In genomic region chr18:73674466-73674865, GRCh38 we compare ENCODE assay signal across 27 cellular contexts.
"Had no signal": no experiment of that assay in that cellular context is flagged by ENCODE, and none has a peak within 500 bp of the region (broad histone marks: within the 10 kb centered on the region; RNA-seq: fewer than 3 reads in every experiment).

No MANE protein-coding gene starts in this region.

- H3K27me3 Mint-ChIP-seq: activated CD4-positive, alpha-beta memory T cell treated with anti-CD3 and anti-CD28 coated beads for 36 hours; activated naive CD8-positive, alpha-beta T cell treated with anti-CD3 and anti-CD28 coated beads for 36 hours; activated T-helper 17 cell treated with anti-CD3 and anti-CD28 coated beads, Interleukin-2, amount 50 U/mL, for 72 hours had no signal

- H3K4me3 ChIP-seq: breast epithelium, SK-N-MC had no signal

- H3K27ac Mint-ChIP-seq: activated CD4-positive, alpha-beta memory T cell treated with anti-CD3 and anti-CD28 coated beads for 36 hours; activated CD4-positive, alpha-beta T cell treated with anti-CD3 and anti-CD28 coated beads, Interleukin-2, amount 10 ng/mL, durations not matched to agents 7 days and 5 days; activated naive CD4-positive, alpha-beta T cell treated with anti-CD3 and anti-CD28 coated beads for 36 hours; activated naive CD8-positive, alpha-beta T cell treated with anti-CD3 and anti-CD28 coated beads for 36 hours; activated T-helper 17 cell treated with anti-CD3 and anti-CD28 coated beads, Interleukin-2, amount 50 U/mL, for 72 hours; IgD-negative memory B cell had no signal

- DNase-seq: activated CD4-positive, alpha-beta memory T cell treated with anti-CD3 and anti-CD28 coated beads for 36 hours; activated CD4-positive, alpha-beta T cell treated with anti-CD3 and anti-CD28 coated beads, Interleukin-2, amount 10 ng/mL, durations not matched to agents 7 days and 5 days; activated CD4-positive, CD25-positive, alpha-beta regulatory T cell; activated gamma-delta T cell; activated naive CD4-positive, alpha-beta T cell treated with anti-CD3 and anti-CD28 coated beads for 36 hours; activated naive CD8-positive, alpha-beta T cell treated with anti-CD3 and anti-CD28 coated beads for 36 hours; activated T-cell treated with anti-CD3 and anti-CD28 coated beads for 4 hours; activated T-cell treated with anti-CD3 and anti-CD28 coated beads, Interleukin-2, amount 50 U/mL, for 48 hours; KG1; NCI-H1092; NCI-H1417; NCI-H2029; NCI-H2107; NCI-H2171 treated with DMSO at 0.1 percent for 48 hours; NCI-H345; NCI-H510A; NCI-H526 treated with DMSO at 0.1 percent for 48 hours; NCI-H82; RPMI8226; T-helper 1 cell had no signal

- H3K27me3 ChIP-seq: breast epithelium had no signal

- H3K4me1 ChIP-seq: breast epithelium had no signal

- H3K27ac ChIP-seq: breast epithelium, SK-N-MC, VCaP had no signal

- H3K36me3 ChIP-seq: breast epithelium had no signal

- H3K9me3 Mint-ChIP-seq: activated CD4-positive, alpha-beta T cell treated with anti-CD3 and anti-CD28 coated beads, Interleukin-2, amount 10 ng/mL, durations not matched to agents 7 days and 5 days; activated naive CD4-positive, alpha-beta T cell treated with anti-CD3 and anti-CD28 coated beads for 36 hours; activated naive CD8-positive, alpha-beta T cell treated with anti-CD3 and anti-CD28 coated beads for 36 hours had no signal

- H3K36me3 Mint-ChIP-seq: activated CD4-positive, alpha-beta memory T cell treated with anti-CD3 and anti-CD28 coated beads for 36 hours; activated naive CD8-positive, alpha-beta T cell treated with anti-CD3 and anti-CD28 coated beads for 36 hours; IgD-negative memory B cell had no signal

- H3K4me1 Mint-ChIP-seq: activated CD4-positive, alpha-beta T cell treated with anti-CD3 and anti-CD28 coated beads, Interleukin-2, amount 10 ng/mL, durations not matched to agents 7 days and 5 days; activated naive CD8-positive, alpha-beta T cell treated with anti-CD3 and anti-CD28 coated beads for 36 hours; activated T-helper 17 cell treated with anti-CD3 and anti-CD28 coated beads, Interleukin-2, amount 50 U/mL, for 72 hours; IgD-negative memory B cell had no signal

- H3K9me3 ChIP-seq: breast epithelium had no signal

- H3K4me3 Mint-ChIP-seq: activated CD4-positive, alpha-beta memory T cell treated with anti-CD3 and anti-CD28 coated beads for 36 hours; activated CD4-positive, alpha-beta T cell treated with anti-CD3 and anti-CD28 coated beads, Interleukin-2, amount 10 ng/mL, durations not matched to agents 7 days and 5 days; activated naive CD4-positive, alpha-beta T cell treated with anti-CD3 and anti-CD28 coated beads for 36 hours; activated naive CD8-positive, alpha-beta T cell treated with anti-CD3 and anti-CD28 coated beads for 36 hours; activated T-helper 17 cell treated with anti-CD3 and anti-CD28 coated beads, Interleukin-2, amount 50 U/mL, for 72 hours; IgD-negative memory B cell had no signal

- ATAC-seq: activated T-helper 17 cell treated with anti-CD3 and anti-CD28 coated beads, Interleukin-2, amount 50 U/mL, for 72 hours; Panc1; Right ventricle myocardium inferior had no signal
